2 cellular contexts compared by ENCODE assay signal in genomic region chr9:137441935-137442321, GRCh38.
TF ChIP-seq lines count a peak whose summit lies in the region.

No MANE protein-coding gene starts in this region.

TF ChIP-seq in H1, 55 proteins besides CTCF, POLR2A, EP300 and RAD21:
- peak; percentile 1; the same call in 1 of the 2 replicates for TF ChIP-seq RBBP5 (IDR thresholded peaks at IDR 0.05; ENCODE audit: borderline replicate concordance, low read depth, low read length)
- no peak for TF ChIP-seq EZH2 (IDR thresholded peaks at IDR 0.05; ENCODE audit: low read depth, low read length, severe bottlenecking)
- no peak for TF ChIP-seq SAP30 (IDR thresholded peaks at IDR 0.05; ENCODE audit: insufficient read depth, insufficient replicate concordance, low read length)
- no peak for TF ChIP-seq ASH2L (IDR thresholded peaks at IDR 0.05; ENCODE audit: low read length)
- no peak for TF ChIP-seq NRF1 (IDR thresholded peaks at IDR 0.05; ENCODE audit: low read depth, low read length)
- no peak for TF ChIP-seq USF2 (IDR thresholded peaks at IDR 0.05; ENCODE audit: low read length)
- TF ChIP-seq BRCA1 (IDR thresholded peaks at IDR 0.05; ENCODE audit: low read depth, low read length), result no peak
- no peak for TF ChIP-seq POU5F1 (IDR thresholded peaks at IDR 0.05; ENCODE audit: low read depth, low read length)
TF ChIP-seq in H1: peak in this region for 1.

TF ChIP-seq in GM12891, 5 proteins besides CTCF, POLR2A, EP300 and RAD21:
- TF ChIP-seq POU2F2 (IDR thresholded peaks at IDR 0.05; ENCODE audit: low read depth, low read length) (no peak), PAX5 (IDR thresholded peaks at IDR 0.05; ENCODE audit: insufficient read depth, low read length, severe bottlenecking) (no peak), SPI1 (IDR thresholded peaks at IDR 0.05; ENCODE audit: low read depth, low read length) (no peak), TAF1 (IDR thresholded peaks at IDR 0.05; ENCODE audit: low read depth, low read length) (no peak), POLR2AphosphoS5 (IDR thresholded peaks at IDR 0.05; ENCODE audit: low read depth, low read length) (no peak)
